8 cellular contexts compared by ENCODE assay signal in the genomic region with DNA sequence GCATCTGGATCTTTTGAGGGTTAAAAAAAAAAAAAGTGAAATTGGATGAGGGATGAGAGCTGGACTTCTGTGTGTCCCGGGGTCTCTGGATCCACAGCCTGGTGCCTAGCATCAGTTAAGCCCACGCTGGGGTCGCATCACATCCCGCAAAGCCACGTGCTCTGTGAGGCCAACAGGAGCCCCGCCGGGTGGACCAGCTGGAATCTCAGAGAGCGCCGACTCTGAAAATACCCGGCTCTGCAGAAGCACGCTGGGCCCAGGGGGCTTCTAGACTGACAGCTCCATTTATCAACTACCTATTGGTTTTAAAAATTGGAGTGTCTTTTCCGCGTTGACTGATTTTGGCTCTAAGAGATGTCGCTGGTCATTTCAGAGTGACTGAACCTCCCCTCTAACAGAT.
DNase-seq lines count a peak whose midpoint lies in the region; ATAC-seq and TF ChIP-seq lines count a peak whose summit lies in the region.
"Not testable (repeated sequence)": the region's sequence is repeated elsewhere in the genome, so short reads cannot be mapped to it uniquely, and the experiment has no call there.

No MANE protein-coding gene starts in this region.

- not testable (repeated sequence) for TF ChIP-seq CTCF in WTC11 (IDR thresholded peaks at IDR 0.05); breast epithelium (IDR thresholded peaks at IDR 0.05); esophagus muscularis mucosa (IDR thresholded peaks at IDR 0.05); left ventricle myocardium inferior (IDR thresholded peaks at IDR 0.05; ENCODE audit: borderline replicate concordance); smooth muscle cell (IDR thresholded peaks at IDR 0.05; ENCODE audit: borderline replicate concordance, insufficient read depth, poor library complexity, severe bottlenecking); upper lobe of right lung (IDR thresholded peaks at IDR 0.05)

- H3K79me2 ChIP-seq in trophoblast cell (ENCODE audit: control insufficient read depth, insufficient read depth, low read length, poor library complexity); smooth muscle cell (ENCODE audit: low read depth): not testable (repeated sequence)

- not testable (repeated sequence) for H2BK15ac ChIP-seq in mesenchymal stem cell (ENCODE audit: low read depth, poor library complexity, severe bottlenecking)

- H3K18ac ChIP-seq in mesenchymal stem cell (ENCODE audit: low read depth in 1 of 2, low read length in 2 of 2); trophoblast cell (ENCODE audit: low read length): not testable (repeated sequence)

- H2AFZ ChIP-seq in mesenchymal stem cell (ENCODE audit: low read depth, low read length); trophoblast cell (ENCODE audit: insufficient read depth, low read length, poor library complexity); smooth muscle cell (ENCODE audit: low read depth): not testable (repeated sequence)

- not testable (repeated sequence) for TF ChIP-seq EP300 in esophagus muscularis mucosa (IDR thresholded peaks at IDR 0.05)

- not testable (repeated sequence) for H4K8ac ChIP-seq in mesenchymal stem cell (ENCODE audit: low read length)
- H4K8ac ChIP-seq in trophoblast cell (ENCODE audit: low read depth, low read length), result peak overlapping the region; percentile 38

- not testable (repeated sequence) for H2BK12ac ChIP-seq in mesenchymal stem cell (ENCODE audit: low read length in 2 of 2)
- peak overlapping the region; percentile 71 for H2BK12ac ChIP-seq in trophoblast cell (ENCODE audit: low read length)

- POLR2A ChIA-PET in WTC11 (lab: Charles Lee), result not testable (repeated sequence)

- H4K91ac ChIP-seq in mesenchymal stem cell (ENCODE audit: low read length), result not testable (repeated sequence)
- peak overlapping the region; percentile 85 for H4K91ac ChIP-seq in trophoblast cell (ENCODE audit: low read depth, low read length)

- H3K9ac ChIP-seq in mesenchymal stem cell (ENCODE audit: low read length), result peak overlapping the region; percentile 29
- not testable (repeated sequence) for H3K9ac ChIP-seq in trophoblast cell (ENCODE audit: low read length); smooth muscle cell (ENCODE audit: low read depth)

- not testable (repeated sequence) for H3K4me1 Mint-ChIP-seq in WTC11

- H3K4me3 Mint-ChIP-seq in WTC11, result peak overlapping the region; percentile 16; the same call in 1 of the 2 replicates

- H3K4me3 ChIP-seq in breast epithelium, result peak overlapping the region; percentile 21 to 62 (median 43)
- peak overlapping the region; percentile 37 to 53 (median 39) for H3K4me3 ChIP-seq in esophagus muscularis mucosa
- H3K4me3 ChIP-seq in left ventricle myocardium inferior, result peak overlapping the region; percentile 55
- peak overlapping the region in 1 of 2 experiments; percentile 37 for H3K4me3 ChIP-seq in mesenchymal stem cell (ENCODE audit: insufficient read depth in 1 of 2, low read depth in 1 of 2, low read length in 2 of 2)
- H3K4me3 ChIP-seq in trophoblast cell (ENCODE audit: low read depth, low read length), result not testable (repeated sequence)
- H3K4me3 ChIP-seq in smooth muscle cell, result peak overlapping the region; percentile 21
- peak overlapping the region; percentile 30 for H3K4me3 ChIP-seq in upper lobe of right lung

- H3K14ac ChIP-seq in mesenchymal stem cell (ENCODE audit: low read length in 2 of 2); trophoblast cell (ENCODE audit: low read length): not testable (repeated sequence)

- WGBS in esophagus muscularis mucosa, result 44% methylated on average over 10 of the region's 14 CpGs
- WGBS in mesenchymal stem cell, result 56% methylated on average over 5 of the region's 14 CpGs
- no CpG with 5 or more reads among the region's 14 CpGs for WGBS in trophoblast cell (ENCODE audit: extremely low coverage, insufficient coverage, insufficient read length)
- WGBS in smooth muscle cell (ENCODE audit: low lambda C conversion rate), result 72% methylated on average over 14 of the region's 14 CpGs

- not testable (repeated sequence) for H3K36me3 Mint-ChIP-seq in WTC11

- H3K4me1 ChIP-seq in breast epithelium; left ventricle myocardium inferior; mesenchymal stem cell (ENCODE audit: control insufficient read depth, insufficient read depth, low read depth, low read length); trophoblast cell (ENCODE audit: control insufficient read depth in 1 of 2, insufficient read depth in 2 of 2, low read length in 2 of 2); smooth muscle cell (ENCODE audit: low read depth); upper lobe of right lung: not testable (repeated sequence)
- peaks cover 2 to 11% (median 8%) of the 10 kb centered on the region in 4 donors for H3K4me1 ChIP-seq in esophagus muscularis mucosa

- H4K12ac ChIP-seq in trophoblast cell (ENCODE audit: low read depth, low read length), result not testable (repeated sequence)

- not testable (repeated sequence) for H3K36me3 ChIP-seq in breast epithelium; esophagus muscularis mucosa; left ventricle myocardium inferior; mesenchymal stem cell (ENCODE audit: control insufficient read depth in 1 of 2, insufficient read depth in 2 of 2, low read depth in 1 of 2, low read length in 2 of 2); trophoblast cell (ENCODE audit: control insufficient read depth in 1 of 2, insufficient read depth in 2 of 2, low read length in 2 of 2); smooth muscle cell (ENCODE audit: low read depth); upper lobe of right lung

- not testable (repeated sequence) for DNase-seq in WTC11 (ENCODE audit: low spot score); breast epithelium (ENCODE audit: low spot score in 2 of 2); esophagus muscularis mucosa (ENCODE audit: extremely low spot score); left ventricle myocardium inferior; mesenchymal stem cell; trophoblast cell; smooth muscle cell (lab: John Stamatoyannopoulos, UW; ENCODE audit: unreplicated experiment); upper lobe of right lung

- not testable (repeated sequence) for H2BK5ac ChIP-seq in mesenchymal stem cell (ENCODE audit: low read depth, low read length, poor library complexity, severe bottlenecking)
- peak overlapping the region; percentile 63 for H2BK5ac ChIP-seq in trophoblast cell (ENCODE audit: low read depth, low read length, poor library complexity)

- H4K20me1 ChIP-seq in smooth muscle cell (ENCODE audit: low read depth), result not testable (repeated sequence)

- H3K27ac ChIP-seq in breast epithelium (peak overlapping the region; percentile 75 to 77), mesenchymal stem cell (ENCODE audit: low read length, poor library complexity, severe bottlenecking) (peak overlapping the region; percentile 45), trophoblast cell (ENCODE audit: low read depth, low read length) (peak overlapping the region; percentile 86)
- H3K27ac ChIP-seq in esophagus muscularis mucosa (replicated peaks in 1 of 4); left ventricle myocardium inferior (replicated peaks); smooth muscle cell (ENCODE audit: low read depth); upper lobe of right lung: not testable (repeated sequence)

- H2BK120ac ChIP-seq in mesenchymal stem cell (ENCODE audit: low read depth, low read length), result not testable (repeated sequence)
- H2BK120ac ChIP-seq in trophoblast cell (ENCODE audit: insufficient read depth, low read length, poor library complexity), result peak overlapping the region; percentile 79

- TF ChIP-seq POLR2A in breast epithelium (IDR thresholded peaks at IDR 0.05); esophagus muscularis mucosa (IDR thresholded peaks at IDR 0.05; ENCODE audit: low read depth): not testable (repeated sequence)

- H3K27ac Mint-ChIP-seq in WTC11, result not testable (repeated sequence)

- not testable (repeated sequence) for H3F3A ChIP-seq in smooth muscle cell (ENCODE audit: low read depth)

- intact Hi-C loops in breast epithelium (cut with DNase I; ENCODE audit: low total_unique reads); esophagus muscularis mucosa (cut with DNase I); left ventricle myocardium inferior (cut with micrococcal nuclease); upper lobe of right lung (cut with DNase I): not testable (repeated sequence)

- CTCF ChIA-PET in WTC11 (lab: Charles Lee), result not testable (repeated sequence)

- not testable (repeated sequence) for H3K79me1 ChIP-seq in mesenchymal stem cell (replicated peaks; ENCODE audit: low read length, poor library complexity, severe bottlenecking); trophoblast cell (ENCODE audit: low read length)

- not testable (repeated sequence) for H3K23ac ChIP-seq in mesenchymal stem cell (ENCODE audit: low read length in 2 of 2); trophoblast cell (ENCODE audit: low read length)

- not testable (repeated sequence) for H3K4me2 ChIP-seq in mesenchymal stem cell (ENCODE audit: low read length, poor library complexity, severe bottlenecking); trophoblast cell (ENCODE audit: low read length)
- peak overlapping the region; percentile 51 for H3K4me2 ChIP-seq in smooth muscle cell

- H3K27me3 Mint-ChIP-seq in WTC11 (ENCODE audit: low read depth), result not testable (repeated sequence)

- peak; percentile 45 for ATAC-seq in WTC11
- not testable (repeated sequence) for ATAC-seq in upper lobe of right lung

- not testable (repeated sequence) for H3K4ac ChIP-seq in mesenchymal stem cell (ENCODE audit: low read depth in 1 of 2, low read length in 2 of 2); trophoblast cell (ENCODE audit: low read depth, low read length)

- not testable (repeated sequence) for H2AK5ac ChIP-seq in mesenchymal stem cell (ENCODE audit: low read length, severe bottlenecking); trophoblast cell (ENCODE audit: low read length)

- H3K9me3 Mint-ChIP-seq in WTC11, result not testable (repeated sequence)

- not testable (repeated sequence) for H3K9me3 ChIP-seq in breast epithelium; esophagus muscularis mucosa; left ventricle myocardium inferior (replicated peaks); mesenchymal stem cell (ENCODE audit: control insufficient read depth, low read length); trophoblast cell (ENCODE audit: insufficient read depth, low read depth, low read length); smooth muscle cell (replicated peaks; ENCODE audit: low read depth); upper lobe of right lung

- H3K27me3 ChIP-seq in breast epithelium; esophagus muscularis mucosa; left ventricle myocardium inferior (ENCODE audit: low read depth); mesenchymal stem cell (ENCODE audit: control insufficient read depth in 1 of 2, insufficient read depth in 1 of 2, low read length in 2 of 2); trophoblast cell (ENCODE audit: insufficient read depth, low read length); smooth muscle cell (ENCODE audit: low read depth); upper lobe of right lung: not testable (repeated sequence)
